In genomic region chr14:24813819-24814259, GRCh38 we compare ENCODE assay signal across 1 cellular context.
TF ChIP-seq lines count a peak whose summit lies in the region.

No MANE protein-coding gene starts in this region.

TF ChIP-seq in HepG2, 621 proteins besides CTCF, POLR2A, EP300 and RAD21 (continued from another document and continues in another):
- TF ChIP-seq, protein P1, sequence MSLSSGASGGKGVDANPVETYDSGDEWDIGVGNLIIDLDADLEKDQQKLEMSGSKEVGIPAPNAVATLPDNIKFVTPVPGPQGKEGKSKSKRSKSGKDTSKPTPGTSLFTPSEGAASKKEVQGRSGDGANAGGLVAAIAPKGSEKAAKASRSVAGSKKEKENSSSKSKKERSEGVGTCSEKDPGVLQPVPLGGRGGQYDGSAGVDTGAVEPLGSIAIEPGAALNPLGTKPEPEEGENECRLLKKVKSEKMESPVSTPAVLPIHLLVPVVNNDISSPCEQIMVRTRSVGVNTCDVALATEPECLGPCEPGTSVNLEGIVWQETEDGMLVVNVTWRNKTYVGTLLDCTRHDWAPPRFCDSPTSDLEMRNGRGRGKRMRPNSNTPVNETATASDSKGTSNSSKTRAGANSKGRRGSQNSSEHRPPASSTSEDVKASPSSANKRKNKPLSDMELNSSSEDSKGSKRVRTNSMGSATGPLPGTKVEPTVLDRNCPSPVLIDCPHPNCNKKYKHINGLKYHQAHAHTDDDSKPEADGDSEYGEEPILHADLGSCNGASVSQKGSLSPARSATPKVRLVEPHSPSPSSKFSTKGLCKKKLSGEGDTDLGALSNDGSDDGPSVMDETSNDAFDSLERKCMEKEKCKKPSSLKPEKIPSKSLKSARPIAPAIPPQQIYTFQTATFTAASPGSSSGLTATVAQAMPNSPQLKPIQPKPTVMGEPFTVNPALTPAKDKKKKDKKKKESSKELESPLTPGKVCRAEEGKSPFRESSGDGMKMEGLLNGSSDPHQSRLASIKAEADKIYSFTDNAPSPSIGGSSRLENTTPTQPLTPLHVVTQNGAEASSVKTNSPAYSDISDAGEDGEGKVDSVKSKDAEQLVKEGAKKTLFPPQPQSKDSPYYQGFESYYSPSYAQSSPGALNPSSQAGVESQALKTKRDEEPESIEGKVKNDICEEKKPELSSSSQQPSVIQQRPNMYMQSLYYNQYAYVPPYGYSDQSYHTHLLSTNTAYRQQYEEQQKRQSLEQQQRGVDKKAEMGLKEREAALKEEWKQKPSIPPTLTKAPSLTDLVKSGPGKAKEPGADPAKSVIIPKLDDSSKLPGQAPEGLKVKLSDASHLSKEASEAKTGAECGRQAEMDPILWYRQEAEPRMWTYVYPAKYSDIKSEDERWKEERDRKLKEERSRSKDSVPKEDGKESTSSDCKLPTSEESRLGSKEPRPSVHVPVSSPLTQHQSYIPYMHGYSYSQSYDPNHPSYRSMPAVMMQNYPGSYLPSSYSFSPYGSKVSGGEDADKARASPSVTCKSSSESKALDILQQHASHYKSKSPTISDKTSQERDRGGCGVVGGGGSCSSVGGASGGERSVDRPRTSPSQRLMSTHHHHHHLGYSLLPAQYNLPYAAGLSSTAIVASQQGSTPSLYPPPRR (CRISPR knock-in tag; IDR thresholded peaks at IDR 0.05; ENCODE audit: borderline replicate concordance), result 0 out of 2 replicates have a peak, but pooled peaks have one; percentile 42
- peak; percentile 23; the same call in 1 of the 2 replicates for TF ChIP-seq HDAC2 (CRISPR knock-in tag; IDR thresholded peaks at IDR 0.05)
- no peak for TF ChIP-seq CAMTA2 (CRISPR knock-in tag; IDR thresholded peaks at IDR 0.05; ENCODE audit: borderline replicate concordance)
- TF ChIP-seq FOXK1 (CRISPR knock-in tag; IDR thresholded peaks at IDR 0.05; ENCODE audit: borderline replicate concordance, low read depth), result peak; percentile 59; the same call in 1 of the 2 replicates
- TF ChIP-seq, protein P2, sequence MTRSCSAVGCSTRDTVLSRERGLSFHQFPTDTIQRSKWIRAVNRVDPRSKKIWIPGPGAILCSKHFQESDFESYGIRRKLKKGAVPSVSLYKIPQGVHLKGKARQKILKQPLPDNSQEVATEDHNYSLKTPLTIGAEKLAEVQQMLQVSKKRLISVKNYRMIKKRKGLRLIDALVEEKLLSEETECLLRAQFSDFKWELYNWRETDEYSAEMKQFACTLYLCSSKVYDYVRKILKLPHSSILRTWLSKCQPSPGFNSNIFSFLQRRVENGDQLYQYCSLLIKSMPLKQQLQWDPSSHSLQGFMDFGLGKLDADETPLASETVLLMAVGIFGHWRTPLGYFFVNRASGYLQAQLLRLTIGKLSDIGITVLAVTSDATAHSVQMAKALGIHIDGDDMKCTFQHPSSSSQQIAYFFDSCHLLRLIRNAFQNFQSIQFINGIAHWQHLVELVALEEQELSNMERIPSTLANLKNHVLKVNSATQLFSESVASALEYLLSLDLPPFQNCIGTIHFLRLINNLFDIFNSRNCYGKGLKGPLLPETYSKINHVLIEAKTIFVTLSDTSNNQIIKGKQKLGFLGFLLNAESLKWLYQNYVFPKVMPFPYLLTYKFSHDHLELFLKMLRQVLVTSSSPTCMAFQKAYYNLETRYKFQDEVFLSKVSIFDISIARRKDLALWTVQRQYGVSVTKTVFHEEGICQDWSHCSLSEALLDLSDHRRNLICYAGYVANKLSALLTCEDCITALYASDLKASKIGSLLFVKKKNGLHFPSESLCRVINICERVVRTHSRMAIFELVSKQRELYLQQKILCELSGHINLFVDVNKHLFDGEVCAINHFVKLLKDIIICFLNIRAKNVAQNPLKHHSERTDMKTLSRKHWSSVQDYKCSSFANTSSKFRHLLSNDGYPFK (CRISPR knock-in tag; IDR thresholded peaks at IDR 0.05; ENCODE audit: borderline replicate concordance), result no peak
- TF ChIP-seq ZNF572 (CRISPR knock-in tag; IDR thresholded peaks at IDR 0.05), result no peak
- TF ChIP-seq PHF8 (CRISPR knock-in tag; IDR thresholded peaks at IDR 0.05), result 0 out of 2 replicates have a peak, but pooled peaks have one; percentile 30
- no peak for TF ChIP-seq ZNF75D (CRISPR knock-in tag; IDR thresholded peaks at IDR 0.05; ENCODE audit: borderline replicate concordance)
- no peak for TF ChIP-seq ZNF768 (CRISPR knock-in tag; IDR thresholded peaks at IDR 0.05)
- TF ChIP-seq GLMP (CRISPR knock-in tag; IDR thresholded peaks at IDR 0.05; ENCODE audit: borderline replicate concordance), result no peak
- peak; percentile 69; the same call in 1 of the 2 replicates for TF ChIP-seq SAFB2 (CRISPR knock-in tag; IDR thresholded peaks at IDR 0.05; ENCODE audit: borderline replicate concordance, low read depth)
- no peak for TF ChIP-seq ZBTB8A (CRISPR knock-in tag; IDR thresholded peaks at IDR 0.05; ENCODE audit: borderline replicate concordance, low read depth)
- TF ChIP-seq, protein P3, sequence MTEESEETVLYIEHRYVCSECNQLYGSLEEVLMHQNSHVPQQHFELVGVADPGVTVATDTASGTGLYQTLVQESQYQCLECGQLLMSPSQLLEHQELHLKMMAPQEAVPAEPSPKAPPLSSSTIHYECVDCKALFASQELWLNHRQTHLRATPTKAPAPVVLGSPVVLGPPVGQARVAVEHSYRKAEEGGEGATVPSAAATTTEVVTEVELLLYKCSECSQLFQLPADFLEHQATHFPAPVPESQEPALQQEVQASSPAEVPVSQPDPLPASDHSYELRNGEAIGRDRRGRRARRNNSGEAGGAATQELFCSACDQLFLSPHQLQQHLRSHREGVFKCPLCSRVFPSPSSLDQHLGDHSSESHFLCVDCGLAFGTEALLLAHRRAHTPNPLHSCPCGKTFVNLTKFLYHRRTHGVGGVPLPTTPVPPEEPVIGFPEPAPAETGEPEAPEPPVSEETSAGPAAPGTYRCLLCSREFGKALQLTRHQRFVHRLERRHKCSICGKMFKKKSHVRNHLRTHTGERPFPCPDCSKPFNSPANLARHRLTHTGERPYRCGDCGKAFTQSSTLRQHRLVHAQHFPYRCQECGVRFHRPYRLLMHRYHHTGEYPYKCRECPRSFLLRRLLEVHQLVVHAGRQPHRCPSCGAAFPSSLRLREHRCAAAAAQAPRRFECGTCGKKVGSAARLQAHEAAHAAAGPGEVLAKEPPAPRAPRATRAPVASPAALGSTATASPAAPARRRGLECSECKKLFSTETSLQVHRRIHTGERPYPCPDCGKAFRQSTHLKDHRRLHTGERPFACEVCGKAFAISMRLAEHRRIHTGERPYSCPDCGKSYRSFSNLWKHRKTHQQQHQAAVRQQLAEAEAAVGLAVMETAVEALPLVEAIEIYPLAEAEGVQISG (CRISPR knock-in tag; IDR thresholded peaks at IDR 0.05), result no peak
- no peak for TF ChIP-seq SRSF1 (optimal IDR thresholded peaks at IDR 0.05; ENCODE audit: low read depth, low read length)
- peak; percentile 63 for TF ChIP-seq BCL6 (CRISPR knock-in tag; IDR thresholded peaks at IDR 0.05)
- TF ChIP-seq, protein P4, sequence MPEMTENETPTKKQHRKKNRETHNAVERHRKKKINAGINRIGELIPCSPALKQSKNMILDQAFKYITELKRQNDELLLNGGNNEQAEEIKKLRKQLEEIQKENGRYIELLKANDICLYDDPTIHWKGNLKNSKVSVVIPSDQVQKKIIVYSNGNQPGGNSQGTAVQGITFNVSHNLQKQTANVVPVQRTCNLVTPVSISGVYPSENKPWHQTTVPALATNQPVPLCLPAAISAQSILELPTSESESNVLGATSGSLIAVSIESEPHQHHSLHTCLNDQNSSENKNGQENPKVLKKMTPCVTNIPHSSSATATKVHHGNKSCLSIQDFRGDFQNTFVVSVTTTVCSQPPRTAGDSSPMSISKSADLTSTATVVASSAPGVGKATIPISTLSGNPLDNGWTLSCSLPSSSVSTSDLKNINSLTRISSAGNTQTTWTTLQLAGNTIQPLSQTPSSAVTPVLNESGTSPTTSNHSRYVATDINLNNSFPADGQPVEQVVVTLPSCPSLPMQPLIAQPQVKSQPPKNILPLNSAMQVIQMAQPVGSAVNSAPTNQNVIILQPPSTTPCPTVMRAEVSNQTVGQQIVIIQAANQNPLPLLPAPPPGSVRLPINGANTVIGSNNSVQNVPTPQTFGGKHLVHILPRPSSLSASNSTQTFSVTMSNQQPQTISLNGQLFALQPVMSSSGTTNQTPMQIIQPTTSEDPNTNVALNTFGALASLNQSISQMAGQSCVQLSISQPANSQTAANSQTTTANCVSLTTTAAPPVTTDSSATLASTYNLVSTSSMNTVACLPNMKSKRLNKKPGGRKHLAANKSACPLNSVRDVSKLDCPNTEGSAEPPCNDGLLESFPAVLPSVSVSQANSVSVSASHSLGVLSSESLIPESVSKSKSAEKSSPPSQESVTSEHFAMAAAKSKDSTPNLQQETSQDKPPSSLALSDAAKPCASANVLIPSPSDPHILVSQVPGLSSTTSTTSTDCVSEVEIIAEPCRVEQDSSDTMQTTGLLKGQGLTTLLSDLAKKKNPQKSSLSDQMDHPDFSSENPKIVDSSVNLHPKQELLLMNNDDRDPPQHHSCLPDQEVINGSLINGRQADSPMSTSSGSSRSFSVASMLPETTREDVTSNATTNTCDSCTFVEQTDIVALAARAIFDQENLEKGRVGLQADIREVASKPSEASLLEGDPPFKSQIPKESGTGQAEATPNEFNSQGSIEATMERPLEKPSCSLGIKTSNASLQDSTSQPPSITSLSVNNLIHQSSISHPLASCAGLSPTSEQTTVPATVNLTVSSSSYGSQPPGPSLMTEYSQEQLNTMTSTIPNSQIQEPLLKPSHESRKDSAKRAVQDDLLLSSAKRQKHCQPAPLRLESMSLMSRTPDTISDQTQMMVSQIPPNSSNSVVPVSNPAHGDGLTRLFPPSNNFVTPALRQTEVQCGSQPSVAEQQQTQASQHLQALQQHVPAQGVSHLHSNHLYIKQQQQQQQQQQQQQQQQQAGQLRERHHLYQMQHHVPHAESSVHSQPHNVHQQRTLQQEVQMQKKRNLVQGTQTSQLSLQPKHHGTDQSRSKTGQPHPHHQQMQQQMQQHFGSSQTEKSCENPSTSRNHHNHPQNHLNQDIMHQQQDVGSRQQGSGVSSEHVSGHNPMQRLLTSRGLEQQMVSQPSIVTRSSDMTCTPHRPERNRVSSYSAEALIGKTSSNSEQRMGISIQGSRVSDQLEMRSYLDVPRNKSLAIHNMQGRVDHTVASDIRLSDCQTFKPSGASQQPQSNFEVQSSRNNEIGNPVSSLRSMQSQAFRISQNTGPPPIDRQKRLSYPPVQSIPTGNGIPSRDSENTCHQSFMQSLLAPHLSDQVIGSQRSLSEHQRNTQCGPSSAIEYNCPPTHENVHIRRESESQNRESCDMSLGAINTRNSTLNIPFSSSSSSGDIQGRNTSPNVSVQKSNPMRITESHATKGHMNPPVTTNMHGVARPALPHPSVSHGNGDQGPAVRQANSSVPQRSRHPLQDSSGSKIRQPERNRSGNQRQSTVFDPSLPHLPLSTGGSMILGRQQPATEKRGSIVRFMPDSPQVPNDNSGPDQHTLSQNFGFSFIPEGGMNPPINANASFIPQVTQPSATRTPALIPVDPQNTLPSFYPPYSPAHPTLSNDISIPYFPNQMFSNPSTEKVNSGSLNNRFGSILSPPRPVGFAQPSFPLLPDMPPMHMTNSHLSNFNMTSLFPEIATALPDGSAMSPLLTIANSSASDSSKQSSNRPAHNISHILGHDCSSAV (CRISPR knock-in tag; IDR thresholded peaks at IDR 0.05; ENCODE audit: borderline replicate concordance), result no peak
- no peak for TF ChIP-seq ZNF772 (CRISPR knock-in tag; IDR thresholded peaks at IDR 0.05)
- no peak for TF ChIP-seq ZNF343 (CRISPR knock-in tag; IDR thresholded peaks at IDR 0.05)
- TF ChIP-seq ZFX (CRISPR knock-in tag; IDR thresholded peaks at IDR 0.05; ENCODE audit: low read depth), result no peak
- 0 out of 2 replicates have a peak, but pooled peaks have one; percentile 34 for TF ChIP-seq ZBTB3 (CRISPR knock-in tag; IDR thresholded peaks at IDR 0.05; ENCODE audit: borderline replicate concordance, low read depth)
- TF ChIP-seq, protein P5, sequence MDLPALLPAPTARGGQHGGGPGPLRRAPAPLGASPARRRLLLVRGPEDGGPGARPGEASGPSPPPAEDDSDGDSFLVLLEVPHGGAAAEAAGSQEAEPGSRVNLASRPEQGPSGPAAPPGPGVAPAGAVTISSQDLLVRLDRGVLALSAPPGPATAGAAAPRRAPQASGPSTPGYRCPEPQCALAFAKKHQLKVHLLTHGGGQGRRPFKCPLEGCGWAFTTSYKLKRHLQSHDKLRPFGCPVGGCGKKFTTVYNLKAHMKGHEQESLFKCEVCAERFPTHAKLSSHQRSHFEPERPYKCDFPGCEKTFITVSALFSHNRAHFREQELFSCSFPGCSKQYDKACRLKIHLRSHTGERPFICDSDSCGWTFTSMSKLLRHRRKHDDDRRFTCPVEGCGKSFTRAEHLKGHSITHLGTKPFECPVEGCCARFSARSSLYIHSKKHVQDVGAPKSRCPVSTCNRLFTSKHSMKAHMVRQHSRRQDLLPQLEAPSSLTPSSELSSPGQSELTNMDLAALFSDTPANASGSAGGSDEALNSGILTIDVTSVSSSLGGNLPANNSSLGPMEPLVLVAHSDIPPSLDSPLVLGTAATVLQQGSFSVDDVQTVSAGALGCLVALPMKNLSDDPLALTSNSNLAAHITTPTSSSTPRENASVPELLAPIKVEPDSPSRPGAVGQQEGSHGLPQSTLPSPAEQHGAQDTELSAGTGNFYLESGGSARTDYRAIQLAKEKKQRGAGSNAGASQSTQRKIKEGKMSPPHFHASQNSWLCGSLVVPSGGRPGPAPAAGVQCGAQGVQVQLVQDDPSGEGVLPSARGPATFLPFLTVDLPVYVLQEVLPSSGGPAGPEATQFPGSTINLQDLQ (CRISPR knock-in tag; IDR thresholded peaks at IDR 0.05), result no peak
- no peak for TF ChIP-seq ISL2 (CRISPR knock-in tag; IDR thresholded peaks at IDR 0.05)
- no peak for TF ChIP-seq ZNF616 (CRISPR knock-in tag; IDR thresholded peaks at IDR 0.05; ENCODE audit: low read depth)
- TF ChIP-seq ZNF335 (CRISPR knock-in tag; IDR thresholded peaks at IDR 0.05), result no peak
- no peak for TF ChIP-seq TRIM22 (IDR thresholded peaks at IDR 0.05)
- TF ChIP-seq SOX6 (IDR thresholded peaks at IDR 0.05), result no peak
- peak; percentile 50; the same call in 1 of the 2 replicates for TF ChIP-seq SOX6 (CRISPR knock-in tag; IDR thresholded peaks at IDR 0.05)
- no peak for TF ChIP-seq KLF16 (CRISPR knock-in tag; IDR thresholded peaks at IDR 0.05)
- TF ChIP-seq ZNF350 (CRISPR knock-in tag; IDR thresholded peaks at IDR 0.05; ENCODE audit: borderline replicate concordance, low read depth), result peak; percentile 39; the same call in 1 of the 2 replicates
- TF ChIP-seq STAG1 (CRISPR knock-in tag; IDR thresholded peaks at IDR 0.05), result no peak; the same call in 1 of the 2 replicates
